11 cellular contexts compared by ENCODE assay signal in the genomic region with DNA sequence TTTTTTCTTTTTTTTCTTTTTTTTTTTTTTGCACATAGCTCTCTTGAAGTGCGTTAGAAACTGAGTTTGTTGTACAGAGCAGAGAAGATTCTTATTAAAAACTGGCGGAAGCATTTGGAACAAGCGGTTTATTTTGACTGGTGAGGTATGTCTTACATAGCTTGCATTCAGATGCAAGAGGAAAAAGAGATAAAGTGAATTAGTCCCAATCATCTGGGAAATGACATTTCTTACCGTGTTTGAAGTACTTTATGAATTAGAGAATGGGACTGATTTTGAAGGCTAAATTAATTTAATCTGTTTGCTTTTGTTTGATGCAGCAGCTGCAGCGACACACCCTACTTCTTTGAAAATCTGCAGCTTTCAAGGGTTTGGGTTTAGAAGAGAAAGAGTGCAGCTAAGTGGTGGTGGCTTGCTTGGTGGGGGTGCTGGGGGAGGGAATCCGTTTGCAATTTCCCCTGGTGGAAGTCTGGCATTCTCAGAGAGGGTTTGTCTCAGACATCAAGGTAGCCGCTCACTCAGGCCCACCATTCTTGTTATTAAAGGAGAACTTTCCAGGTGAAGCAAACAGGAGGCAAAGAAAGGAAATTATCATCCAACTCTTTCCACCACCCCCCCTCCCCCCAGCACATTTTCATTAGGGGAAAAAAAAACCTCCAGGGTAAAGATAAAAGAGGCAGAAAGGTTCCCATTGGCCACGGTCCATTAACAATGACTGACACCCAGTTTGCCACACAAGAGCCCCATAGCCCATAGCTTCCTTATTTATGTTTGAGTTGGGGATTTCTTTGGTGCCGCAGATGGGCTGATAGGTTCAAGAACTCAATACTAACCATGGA.
DNase-seq lines count a peak whose midpoint lies in the region; ATAC-seq and TF ChIP-seq lines count a peak whose summit lies in the region.
"Had no signal": no experiment of that assay in that cellular context is flagged by ENCODE, and none has a peak within 500 bp of the region (broad histone marks: within the 10 kb centered on the region; RNA-seq: fewer than 3 reads in every experiment).

No MANE protein-coding gene starts in this region.

- H3K4me3 Mint-ChIP-seq in progenitor cell of endocrine pancreas (ENCODE audit: low read depth), result no peak overlapping the region
- H3K4me3 Mint-ChIP-seq: activated B cell treated with CpG ODN at 0.5 μM for 24 hours had no signal

- no peaks in the 10 kb centered on the region for H3K9me3 ChIP-seq in HCT116 (ENCODE audit: control insufficient read depth in 1 of 2, insufficient read depth in 1 of 2, low read depth in 1 of 2, low read length in 2 of 2)
- no peaks in the 10 kb centered on the region for H3K9me3 ChIP-seq in RWPE2 (ENCODE audit: severe bottlenecking)
- no peaks in the 10 kb centered on the region for H3K9me3 ChIP-seq in fibroblast of lung (ENCODE audit: control insufficient read depth, insufficient read depth, low read depth, low read length)
- no peaks in the 10 kb centered on the region for H3K9me3 ChIP-seq in parathyroid adenoma (ENCODE audit: control insufficient read depth, low read length)
- H3K9me3 ChIP-seq: colonic mucosa, ovary had no signal

- H3K4me2 ChIP-seq in HCT116 (ENCODE audit: low read length) (peak overlapping the region; percentile 68), fibroblast of lung (ENCODE audit: extremely low read depth, insufficient read depth, low read length) (peak overlapping the region; percentile 91), parathyroid adenoma (ENCODE audit: low read length) (peak overlapping the region; percentile 60)

- POLR2A ChIA-PET in HCT116 (lab: Charles Lee), result no interaction called here

- no peaks in the 10 kb centered on the region for H3K9me2 ChIP-seq in HCT116 (ENCODE audit: insufficient read depth)

- H3K27ac ChIP-seq in HCT116 (ENCODE audit: low read depth, low read length) (peak overlapping the region; percentile 66), RWPE2 (ENCODE audit: poor library complexity, severe bottlenecking) (peak overlapping the region; percentile 70), fibroblast of lung (ENCODE audit: insufficient read depth, low read length) (peak overlapping the region; percentile 18), parathyroid adenoma (peak overlapping the region; percentile 83)
- H3K27ac ChIP-seq: colonic mucosa, ovary had no signal

- H3K4me1 Mint-ChIP-seq in progenitor cell of endocrine pancreas (ENCODE audit: low read depth), result peaks cover 13% of the 10 kb centered on the region
- H3K4me1 Mint-ChIP-seq: activated B cell treated with CpG ODN at 0.5 μM for 24 hours had no signal

- H3K27me3 Mint-ChIP-seq in progenitor cell of endocrine pancreas, result peaks cover 26% of the 10 kb centered on the region

- H2AFZ ChIP-seq in HCT116 (ENCODE audit: low read depth, low read length, poor library complexity, severe bottlenecking) (peak overlapping the region; percentile 37), fibroblast of lung (ENCODE audit: low read length) (no peak overlapping the region), parathyroid adenoma (peak overlapping the region; percentile 67)

- H3K36me3 ChIP-seq in HCT116 (ENCODE audit: control insufficient read depth in 1 of 2, insufficient read depth in 2 of 2, low read length in 2 of 2) (no peaks in the 10 kb centered on the region), RWPE2 (ENCODE audit: low read depth) (no peaks in the 10 kb centered on the region), fibroblast of lung (ENCODE audit: control insufficient read depth, insufficient read depth, low read length) (no peaks in the 10 kb centered on the region), parathyroid adenoma (ENCODE audit: control insufficient read depth, insufficient read depth, low read length) (no peaks in the 10 kb centered on the region)
- H3K36me3 ChIP-seq: colonic mucosa, ovary had no signal

- H3K27ac Mint-ChIP-seq in progenitor cell of endocrine pancreas, result no peak overlapping the region
- H3K27ac Mint-ChIP-seq: activated B cell treated with CpG ODN at 0.5 μM for 24 hours had no signal

- no peaks in the 10 kb centered on the region for H3K9me3 Mint-ChIP-seq in progenitor cell of endocrine pancreas (ENCODE audit: low read depth)
- H3K9me3 Mint-ChIP-seq: activated B cell treated with CpG ODN at 0.5 μM for 24 hours had no signal

- ATAC-seq in HCT116 (no peak), RWPE2 (ENCODE audit: low read depth) (no peak), HG03196 (IDR thresholded peaks at IDR 0.05; ENCODE audit: unreplicated experiment) (no peak)

- peak overlapping the region in 1 of 2 experiments; percentile 32; a peak in 2 of 4 replicates for H3K4me3 ChIP-seq in HCT116 (replicated peaks in 1 of 2; ENCODE audit: low read depth in 1 of 2, low read length in 2 of 2)
- no peak overlapping the region for H3K4me3 ChIP-seq in RWPE2 (ENCODE audit: severe bottlenecking)
- H3K4me3 ChIP-seq in fibroblast of lung (replicated peaks in 1 of 4; ENCODE audit: control extremely low read depth in 1 of 4, insufficient read depth in 1 of 4, low read depth in 3 of 4, low read length in 4 of 4), result peak overlapping the region in 3 of 4 experiments; percentile 2 to 37 (median 5)
- H3K4me3 ChIP-seq in parathyroid adenoma (ENCODE audit: low read depth, low read length), result peak overlapping the region; percentile 40
- H3K4me3 ChIP-seq: colonic mucosa, ovary had no signal

- H4K20me1 ChIP-seq in HCT116 (ENCODE audit: insufficient read depth) (no peaks in the 10 kb centered on the region), fibroblast of lung (ENCODE audit: control insufficient read depth, extremely low read depth, insufficient read depth, low read length) (no peaks in the 10 kb centered on the region)

- H3K79me2 ChIP-seq in HCT116 (ENCODE audit: insufficient read depth, low read length) (no peaks in the 10 kb centered on the region), fibroblast of lung (ENCODE audit: control insufficient read depth, insufficient read depth, low read length) (no peaks in the 10 kb centered on the region), parathyroid adenoma (no peaks in the 10 kb centered on the region)

- DNase-seq in HCT116 (ENCODE audit: low read depth, low spot score) (no peak), RWPE2 (ENCODE audit: low spot score) (no peak), fibroblast of lung (ENCODE audit: low read depth in 2 of 2) (peak; percentile 26 to 51), progenitor cell of endocrine pancreas (ENCODE audit: low spot score, unreplicated experiment) (no peak), dedifferentiated amniotic fluid mesenchymal stem cell (ENCODE audit: extremely low spot score) (no peak), putamen (ENCODE audit: low spot score) (no peak)
- DNase-seq: activated B cell treated with CpG ODN at 0.5 μM for 24 hours had no signal

- no peaks in the 10 kb centered on the region for H3K36me3 Mint-ChIP-seq in progenitor cell of endocrine pancreas (ENCODE audit: insufficient read depth)

- intact Hi-C loops in HCT116 (cut with micrococcal nuclease), result loop anchor here (2.0 to 5.0 kb wide), 3 partner anchors 71 to 439 kb away; no protein-coding TSS in a partner anchor

- TF ChIP-seq CTCF in HCT116 (IDR thresholded peaks at IDR 0.05 in 2 of 3, conservative IDR thresholded peaks at IDR 0.05 in 1 of 3; ENCODE audit: borderline replicate concordance in 1 of 3, insufficient read depth in 1 of 3, low read depth in 2 of 3, low read length in 2 of 3) (no peak), RWPE2 (IDR thresholded peaks at IDR 0.05; ENCODE audit: poor library complexity, severe bottlenecking) (no peak), fibroblast of lung (conservative IDR thresholded peaks at IDR 0.05 in 1 of 2, IDR thresholded peaks at IDR 0.05 in 1 of 2; ENCODE audit: low read depth in 1 of 2, low read length in 2 of 2) (no peak), parathyroid adenoma (IDR thresholded peaks at IDR 0.05) (no peak), progenitor cell of endocrine pancreas (IDR thresholded peaks at IDR 0.05; ENCODE audit: unreplicated experiment) (no peak)

- CTCF ChIA-PET in HCT116 (lab: Charles Lee), result interaction anchor here (1.4 kb wide), 1 partner anchor 15 kb away, joined by 3 read pairs; no protein-coding TSS in a partner anchor

- BruUV-seq in HCT116 (replicated peaks; lab: Mats Ljungman, UMichigan), result no TSS peak

- RAD21 ChIA-PET in HCT116 (lab: Charles Lee; ENCODE audit: low non-redundant PET in 1 of 2, low total read pairs in 2 of 2, uncharacterized antibody in 2 of 2, unreplicated experiment in 2 of 2), result interaction anchor here in 1 of 2 experiments (1.0 kb wide), 1 partner anchor 50 kb away, joined by 3 read pairs; no protein-coding TSS in a partner anchor

- peak overlapping the region; percentile 19; the same call in 1 of the 2 replicates for H3K9ac ChIP-seq in HCT116 (ENCODE audit: low read length)
- H3K9ac ChIP-seq in fibroblast of lung (ENCODE audit: insufficient read depth, low read length), result no peak overlapping the region
- H3K9ac ChIP-seq in parathyroid adenoma, result no peak overlapping the region

- H3K4me1 ChIP-seq in HCT116 (ENCODE audit: control insufficient read depth in 1 of 2, insufficient read depth in 2 of 2, low read length in 2 of 2) (peaks cover 35 to 40% of the 10 kb centered on the region in 2 experiments), RWPE2 (ENCODE audit: insufficient read depth, poor library complexity, severe bottlenecking) (peaks cover 13% of the 10 kb centered on the region), fibroblast of lung (ENCODE audit: control insufficient read depth, extremely low read depth, insufficient read depth, low read length) (peaks cover 9% of the 10 kb centered on the region), parathyroid adenoma (peaks cover 38% of the 10 kb centered on the region)
- H3K4me1 ChIP-seq: colonic mucosa had no signal

- no peak for TF ChIP-seq POLR2A in HCT116 (IDR thresholded peaks at IDR 0.05; ENCODE audit: borderline replicate concordance, extremely low read depth, insufficient read depth, insufficient read length)

- TF ChIP-seq RAD21 in HCT116 (IDR thresholded peaks at IDR 0.05; ENCODE audit: low read depth), result no peak

- H3K27me3 ChIP-seq in HCT116 (ENCODE audit: insufficient read depth, low read length) (no peaks in the 10 kb centered on the region), RWPE2 (ENCODE audit: insufficient read depth, poor library complexity, severe bottlenecking) (no peaks in the 10 kb centered on the region), fibroblast of lung (ENCODE audit: control insufficient read depth, insufficient read depth, low read length) (no peaks in the 10 kb centered on the region), parathyroid adenoma (ENCODE audit: control insufficient read depth, insufficient read depth, low read length) (no peaks in the 10 kb centered on the region)
- H3K27me3 ChIP-seq: colonic mucosa, ovary had no signal

TF ChIP-seq in HCT116, 20 proteins besides CTCF, POLR2A, EP300 and RAD21:
- TF ChIP-seq TCF7L2 (IDR thresholded peaks at IDR 0.05; ENCODE audit: borderline replicate concordance, extremely low read depth, insufficient read depth, insufficient read length), result peak; percentile 85
- no peak for TF ChIP-seq CEBPB (IDR thresholded peaks at IDR 0.05; ENCODE audit: low read depth)

Comparison
In these comparisons a context has a peak if more than half of its experiments do, and no peak if none do; other contexts are left out.
1. DNase-seq: peak in fibroblast of lung (2 of 2); none in HCT116 (single experiment), RWPE2 (single experiment), progenitor cell of endocrine pancreas (single experiment), dedifferentiated amniotic fluid mesenchymal stem cell (single experiment) and putamen (single experiment).
2. H3K27ac ChIP-seq: peak in every context shown above with its lines; median percentile 83 in parathyroid adenoma; 70 in RWPE2; 66 in HCT116; 18 in fibroblast of lung.
3. Peak in every context shown above with its lines, with median percentiles within 50 percentile points of each other: H3K4me2 ChIP-seq.